1 cellular context compared by ENCODE assay signal in genomic region chr19:16660763-16661479, GRCh38.
TF ChIP-seq lines count a peak whose summit lies in the region.

A gene with protein sequence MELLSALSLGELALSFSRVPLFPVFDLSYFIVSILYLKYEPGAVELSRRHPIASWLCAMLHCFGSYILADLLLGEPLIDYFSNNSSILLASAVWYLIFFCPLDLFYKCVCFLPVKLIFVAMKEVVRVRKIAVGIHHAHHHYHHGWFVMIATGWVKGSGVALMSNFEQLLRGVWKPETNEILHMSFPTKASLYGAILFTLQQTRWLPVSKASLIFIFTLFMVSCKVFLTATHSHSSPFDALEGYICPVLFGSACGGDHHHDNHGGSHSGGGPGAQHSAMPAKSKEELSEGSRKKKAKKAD (plus strand): TSS chr19:16661139. CDS start chr19:16661218, 79 bp downstream.

TF ChIP-seq in GM12878, 131 proteins besides CTCF, POLR2A, EP300 and RAD21 (continued from another document):
- no peak for TF ChIP-seq ATF3 (IDR thresholded peaks at IDR 0.05; ENCODE audit: borderline replicate concordance, extremely low read depth, low read depth, low read length)
- TF ChIP-seq PRDM15 (CRISPR knock-in tag; IDR thresholded peaks at IDR 0.05), result no peak
- TF ChIP-seq EZH2 (IDR thresholded peaks at IDR 0.05; ENCODE audit: borderline replicate concordance, control insufficient read depth, low read depth, low read length), result no peak
- TF ChIP-seq SP1 (IDR thresholded peaks at IDR 0.05; ENCODE audit: low read depth, low read length), result no peak
- TF ChIP-seq FOXK2 (IDR thresholded peaks at IDR 0.05), result no peak
- TF ChIP-seq SKIL (IDR thresholded peaks at IDR 0.05; ENCODE audit: low read depth, poor library complexity, severe bottlenecking), result no peak
- TF ChIP-seq, protein P1, sequence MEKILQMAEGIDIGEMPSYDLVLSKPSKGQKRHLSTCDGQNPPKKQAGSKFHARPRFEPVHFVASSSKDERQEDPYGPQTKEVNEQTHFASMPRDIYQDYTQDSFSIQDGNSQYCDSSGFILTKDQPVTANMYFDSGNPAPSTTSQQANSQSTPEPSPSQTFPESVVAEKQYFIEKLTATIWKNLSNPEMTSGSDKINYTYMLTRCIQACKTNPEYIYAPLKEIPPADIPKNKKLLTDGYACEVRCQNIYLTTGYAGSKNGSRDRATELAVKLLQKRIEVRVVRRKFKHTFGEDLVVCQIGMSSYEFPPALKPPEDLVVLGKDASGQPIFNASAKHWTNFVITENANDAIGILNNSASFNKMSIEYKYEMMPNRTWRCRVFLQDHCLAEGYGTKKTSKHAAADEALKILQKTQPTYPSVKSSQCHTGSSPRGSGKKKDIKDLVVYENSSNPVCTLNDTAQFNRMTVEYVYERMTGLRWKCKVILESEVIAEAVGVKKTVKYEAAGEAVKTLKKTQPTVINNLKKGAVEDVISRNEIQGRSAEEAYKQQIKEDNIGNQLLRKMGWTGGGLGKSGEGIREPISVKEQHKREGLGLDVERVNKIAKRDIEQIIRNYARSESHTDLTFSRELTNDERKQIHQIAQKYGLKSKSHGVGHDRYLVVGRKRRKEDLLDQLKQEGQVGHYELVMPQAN (conservative IDR thresholded peaks at IDR 0.05), result no peak; the same call in none of the 2 replicates
- no peak for TF ChIP-seq ETV6 (conservative IDR thresholded peaks at IDR 0.05 in 1 of 2, IDR thresholded peaks at IDR 0.05 in 1 of 2; ENCODE audit: borderline replicate concordance in 1 of 2, low read depth in 1 of 2)
- no peak for TF ChIP-seq ZNF622 (IDR thresholded peaks at IDR 0.05)
- no peak for TF ChIP-seq CBX3 (IDR thresholded peaks at IDR 0.05; ENCODE audit: borderline replicate concordance, low read depth)
- no peak for TF ChIP-seq MYB (IDR thresholded peaks at IDR 0.05; ENCODE audit: borderline replicate concordance, low read depth, low read length)
- TF ChIP-seq, protein P2, sequence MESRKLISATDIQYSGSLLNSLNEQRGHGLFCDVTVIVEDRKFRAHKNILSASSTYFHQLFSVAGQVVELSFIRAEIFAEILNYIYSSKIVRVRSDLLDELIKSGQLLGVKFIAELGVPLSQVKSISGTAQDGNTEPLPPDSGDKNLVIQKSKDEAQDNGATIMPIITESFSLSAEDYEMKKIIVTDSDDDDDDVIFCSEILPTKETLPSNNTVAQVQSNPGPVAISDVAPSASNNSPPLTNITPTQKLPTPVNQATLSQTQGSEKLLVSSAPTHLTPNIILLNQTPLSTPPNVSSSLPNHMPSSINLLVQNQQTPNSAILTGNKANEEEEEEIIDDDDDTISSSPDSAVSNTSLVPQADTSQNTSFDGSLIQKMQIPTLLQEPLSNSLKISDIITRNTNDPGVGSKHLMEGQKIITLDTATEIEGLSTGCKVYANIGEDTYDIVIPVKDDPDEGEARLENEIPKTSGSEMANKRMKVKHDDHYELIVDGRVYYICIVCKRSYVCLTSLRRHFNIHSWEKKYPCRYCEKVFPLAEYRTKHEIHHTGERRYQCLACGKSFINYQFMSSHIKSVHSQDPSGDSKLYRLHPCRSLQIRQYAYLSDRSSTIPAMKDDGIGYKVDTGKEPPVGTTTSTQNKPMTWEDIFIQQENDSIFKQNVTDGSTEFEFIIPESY (IDR thresholded peaks at IDR 0.05), result no peak
- TF ChIP-seq EGR1 (IDR thresholded peaks at IDR 0.05; ENCODE audit: borderline replicate concordance in 1 of 2, low read depth in 2 of 2, low read length in 2 of 2), result peak in 1 of 2 experiments; percentile 89; a peak in 2 of 3 replicates
- no peak for TF ChIP-seq WRNIP1 (IDR thresholded peaks at IDR 0.05; ENCODE audit: borderline replicate concordance, low read depth, low read length)
- TF ChIP-seq ZNF384 (IDR thresholded peaks at IDR 0.05; ENCODE audit: borderline replicate concordance, low read depth, low read length), result no peak
- no peak for TF ChIP-seq JUNB (IDR thresholded peaks at IDR 0.05)
- TF ChIP-seq RFX5 (IDR thresholded peaks at IDR 0.05; ENCODE audit: low read depth, low read length), result no peak
- TF ChIP-seq, protein P3, sequence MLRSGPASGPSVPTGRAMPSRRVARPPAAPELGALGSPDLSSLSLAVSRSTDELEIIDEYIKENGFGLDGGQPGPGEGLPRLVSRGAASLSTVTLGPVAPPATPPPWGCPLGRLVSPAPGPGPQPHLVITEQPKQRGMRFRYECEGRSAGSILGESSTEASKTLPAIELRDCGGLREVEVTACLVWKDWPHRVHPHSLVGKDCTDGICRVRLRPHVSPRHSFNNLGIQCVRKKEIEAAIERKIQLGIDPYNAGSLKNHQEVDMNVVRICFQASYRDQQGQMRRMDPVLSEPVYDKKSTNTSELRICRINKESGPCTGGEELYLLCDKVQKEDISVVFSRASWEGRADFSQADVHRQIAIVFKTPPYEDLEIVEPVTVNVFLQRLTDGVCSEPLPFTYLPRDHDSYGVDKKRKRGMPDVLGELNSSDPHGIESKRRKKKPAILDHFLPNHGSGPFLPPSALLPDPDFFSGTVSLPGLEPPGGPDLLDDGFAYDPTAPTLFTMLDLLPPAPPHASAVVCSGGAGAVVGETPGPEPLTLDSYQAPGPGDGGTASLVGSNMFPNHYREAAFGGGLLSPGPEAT (IDR thresholded peaks at IDR 0.05; ENCODE audit: low read depth), result no peak
- TF ChIP-seq SPI1 (IDR thresholded peaks at IDR 0.05; ENCODE audit: borderline replicate concordance, insufficient read depth, low read depth, low read length), result no peak
- TF ChIP-seq SUZ12 (IDR thresholded peaks at IDR 0.05; ENCODE audit: unreplicated experiment), result no peak
- no peak for TF ChIP-seq TARDBP (IDR thresholded peaks at IDR 0.05; ENCODE audit: borderline replicate concordance)
- no peak for TF ChIP-seq KLF5 (IDR thresholded peaks at IDR 0.05; ENCODE audit: partially characterized antibody)
- no peak for TF ChIP-seq BCL11A (IDR thresholded peaks at IDR 0.05; ENCODE audit: low read depth, low read length)
- TF ChIP-seq CHD4 (IDR thresholded peaks at IDR 0.05), result no peak
- TF ChIP-seq ASH2L (IDR thresholded peaks at IDR 0.05; ENCODE audit: borderline replicate concordance, low read depth), result no peak
- 0 out of 2 replicates have a peak, but pooled peaks have one; percentile 28 for TF ChIP-seq GATAD2B (conservative IDR thresholded peaks at IDR 0.05; ENCODE audit: low read depth)
- no peak for TF ChIP-seq CEBPB (IDR thresholded peaks at IDR 0.05; ENCODE audit: borderline replicate concordance in 1 of 2, low read depth in 2 of 2, low read length in 2 of 2)
- no peak for TF ChIP-seq ZZZ3 (IDR thresholded peaks at IDR 0.05; ENCODE audit: control insufficient read depth, insufficient read length, low read depth)
- peak in 1 of 2 experiments; percentile 79; a peak in 2 of 4 replicates for TF ChIP-seq BHLHE40 (IDR thresholded peaks at IDR 0.05; ENCODE audit: borderline replicate concordance in 1 of 2, low read depth in 2 of 2, low read length in 1 of 2)
- TF ChIP-seq NFYA (IDR thresholded peaks at IDR 0.05; ENCODE audit: borderline replicate concordance, low read depth, low read length), result no peak
- TF ChIP-seq GABPA (IDR thresholded peaks at IDR 0.05; ENCODE audit: low read depth), result no peak
- TF ChIP-seq YY1 (IDR thresholded peaks at IDR 0.05; ENCODE audit: low read depth, low read length), result peak; percentile 50; the same call in 1 of the 2 replicates
- no peak for TF ChIP-seq IRF4 (IDR thresholded peaks at IDR 0.05; ENCODE audit: low read depth, low read length)
- TF ChIP-seq SUPT20H (IDR thresholded peaks at IDR 0.05; ENCODE audit: borderline replicate concordance, control insufficient read depth, low read depth, low read length), result no peak
- no peak for TF ChIP-seq KAT2A (conservative IDR thresholded peaks at IDR 0.05; ENCODE audit: control insufficient read depth, low read depth, low read length)
- TF ChIP-seq E4F1 (IDR thresholded peaks at IDR 0.05; ENCODE audit: borderline replicate concordance, partially characterized antibody), result no peak
- no peak for TF ChIP-seq HDGF (IDR thresholded peaks at IDR 0.05)
- TF ChIP-seq STAT1 (conservative IDR thresholded peaks at IDR 0.05), result no peak
- TF ChIP-seq, protein P4, sequence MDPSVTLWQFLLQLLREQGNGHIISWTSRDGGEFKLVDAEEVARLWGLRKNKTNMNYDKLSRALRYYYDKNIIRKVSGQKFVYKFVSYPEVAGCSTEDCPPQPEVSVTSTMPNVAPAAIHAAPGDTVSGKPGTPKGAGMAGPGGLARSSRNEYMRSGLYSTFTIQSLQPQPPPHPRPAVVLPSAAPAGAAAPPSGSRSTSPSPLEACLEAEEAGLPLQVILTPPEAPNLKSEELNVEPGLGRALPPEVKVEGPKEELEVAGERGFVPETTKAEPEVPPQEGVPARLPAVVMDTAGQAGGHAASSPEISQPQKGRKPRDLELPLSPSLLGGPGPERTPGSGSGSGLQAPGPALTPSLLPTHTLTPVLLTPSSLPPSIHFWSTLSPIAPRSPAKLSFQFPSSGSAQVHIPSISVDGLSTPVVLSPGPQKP (IDR thresholded peaks at IDR 0.05; ENCODE audit: low read depth, low read length), result no peak
- TF ChIP-seq LARP7 (IDR thresholded peaks at IDR 0.05), result peak; percentile 44; the same call in 1 of the 2 replicates
- 0 out of 2 replicates have a peak, but pooled peaks have one; percentile 22 for TF ChIP-seq IKZF1 (conservative IDR thresholded peaks at IDR 0.05)
- TF ChIP-seq, protein P5, sequence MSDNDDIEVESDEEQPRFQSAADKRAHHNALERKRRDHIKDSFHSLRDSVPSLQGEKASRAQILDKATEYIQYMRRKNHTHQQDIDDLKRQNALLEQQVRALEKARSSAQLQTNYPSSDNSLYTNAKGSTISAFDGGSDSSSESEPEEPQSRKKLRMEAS (IDR thresholded peaks at IDR 0.05; ENCODE audit: low read depth, low read length), result no peak
- TF ChIP-seq TCF7 (IDR thresholded peaks at IDR 0.05; ENCODE audit: borderline replicate concordance), result no peak
- TF ChIP-seq SIN3A (IDR thresholded peaks at IDR 0.05; ENCODE audit: low read depth, low read length), result no peak
- no peak for TF ChIP-seq ZNF24 (IDR thresholded peaks at IDR 0.05)
- TF ChIP-seq BRCA1 (IDR thresholded peaks at IDR 0.05; ENCODE audit: low read depth, low read length), result no peak
- no peak for TF ChIP-seq MTA2 (IDR thresholded peaks at IDR 0.05; ENCODE audit: low read depth)
